In the genomic region with DNA sequence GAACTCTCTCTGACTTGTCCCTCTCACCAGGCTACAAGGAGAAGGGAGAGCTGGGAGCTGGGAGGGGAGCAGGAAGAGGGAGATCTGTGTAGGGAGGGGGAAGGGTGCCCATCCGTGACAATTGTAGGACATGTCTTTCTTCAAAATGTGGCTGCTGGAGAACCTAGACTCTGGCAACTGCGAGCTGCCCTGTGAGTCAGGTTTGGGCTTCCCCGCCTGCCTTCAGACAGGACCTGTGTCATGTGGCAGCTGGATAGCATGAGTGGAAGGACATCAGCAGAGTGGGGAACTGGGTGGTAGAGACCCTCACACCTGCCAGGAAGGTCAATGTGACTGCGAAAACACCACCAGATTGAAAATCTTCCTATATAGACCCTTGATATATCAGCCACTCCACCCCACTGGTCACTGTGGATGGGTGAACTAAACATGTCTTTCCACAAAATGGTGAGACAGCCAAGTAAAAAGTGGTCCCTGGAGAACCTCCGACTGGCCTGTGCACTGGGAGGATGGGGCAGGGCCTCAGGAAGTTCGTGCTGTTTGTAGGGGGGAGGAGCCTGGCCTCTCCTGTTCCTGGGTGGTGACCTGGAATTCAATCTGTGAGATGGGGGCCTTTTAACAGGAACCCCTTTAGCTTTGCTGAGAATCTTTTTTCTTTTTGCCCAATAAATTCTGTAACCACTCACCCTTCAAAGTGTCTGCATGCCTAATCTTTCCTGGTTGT, we compare ENCODE assay signal across 26 cellular contexts.
"Had no signal": no experiment of that assay in that cellular context is flagged by ENCODE, and none has a peak within 500 bp of the region (broad histone marks: within the 10 kb centered on the region; RNA-seq: fewer than 3 reads in every experiment).

No MANE protein-coding gene starts in this region.

- H3K4me3 ChIP-seq: body of pancreas, cardiac muscle cell, esophagus squamous epithelium, heart right ventricle, right lobe of liver, testis, transverse colon had no signal

- H3K36me3 Mint-ChIP-seq: activated naive CD4-positive, alpha-beta T cell treated with anti-CD3 and anti-CD28 coated beads, Interleukin-2, amount 50 U/mL, for 24 hours; naive B cell had no signal

- H3K36me3 ChIP-seq: cardiac muscle cell, esophagus squamous epithelium, heart right ventricle, right lobe of liver, transverse colon had no signal

- H3K27me3 ChIP-seq: body of pancreas, cardiac muscle cell, right lobe of liver, testis had no signal

- ATAC-seq: activated CD8-positive, alpha-beta T cell treated with anti-CD3 and anti-CD28 coated beads for 36 hours; activated T-cell treated with anti-CD3 and anti-CD28 coated beads, Interleukin-2, amount 50 U/mL, for 4 hours; activated T-helper 17 cell treated with anti-CD3 and anti-CD28 coated beads, Interleukin-2, amount 50 U/mL, for 72 hours; body of pancreas; heart right ventricle; left ventricle myocardium superior; right lobe of liver; SK-N-SH treated with all-trans-retinoic acid at 6 μM for 48 hours; stimulated activated naive CD8-positive, alpha-beta T cell treated with anti-CD3 and anti-CD28 coated beads, Interleukin-15, Interleukin-2, amounts not matched to agents 100 U/mL and 50 U/mL, for 24 hours had no signal

- H3K4me3 Mint-ChIP-seq: activated CD8-positive, alpha-beta T cell treated with anti-CD3 and anti-CD28 coated beads for 36 hours; activated naive CD4-positive, alpha-beta T cell treated with anti-CD3 and anti-CD28 coated beads, Interleukin-2, amount 50 U/mL, for 24 hours; activated T-cell treated with anti-CD3 and anti-CD28 coated beads, Interleukin-2, amount 50 U/mL, for 4 hours; activated T-helper 17 cell treated with anti-CD3 and anti-CD28 coated beads, Interleukin-2, amount 50 U/mL, for 72 hours; mesothelial cell of epicardium; naive B cell had no signal

- H3K27ac Mint-ChIP-seq: activated CD8-positive, alpha-beta T cell treated with anti-CD3 and anti-CD28 coated beads for 36 hours; activated naive CD4-positive, alpha-beta T cell treated with anti-CD3 and anti-CD28 coated beads, Interleukin-2, amount 50 U/mL, for 24 hours; activated T-helper 17 cell treated with anti-CD3 and anti-CD28 coated beads, Interleukin-2, amount 50 U/mL, for 72 hours; mesothelial cell of epicardium; naive B cell had no signal

- H3K9me3 ChIP-seq: body of pancreas, esophagus squamous epithelium, heart right ventricle, right lobe of liver, testis, transverse colon had no signal

- DNase-seq: activated CD4-positive, alpha-beta T cell treated with anti-CD3 and anti-CD28 coated beads, Interleukin-2, amount 50 U/mL, for 1 hour; activated CD8-positive, alpha-beta T cell treated with anti-CD3 and anti-CD28 coated beads for 36 hours; activated gamma-delta T cell treated with Interleukin-2 at 50 U/mL for 16 hours; activated T-cell treated with anti-CD3 and anti-CD28 coated beads, Interleukin-2, amount 50 U/mL, for 4 hours; anterior cingulate cortex; body of pancreas; cortex of kidney; esophagus squamous epithelium; foreskin melanocyte; heart right ventricle; kidney glomerular epithelial cell; left ventricle myocardium superior; mammary epithelial cell; naive B cell; right lobe of liver; stimulated activated CD4-positive, alpha-beta T cell treated with anti-CD3 and anti-CD28 coated beads, Interleukin-2, amount 100 ng/mL, for 48 hours; stimulated activated naive CD8-positive, alpha-beta T cell treated with anti-CD3 and anti-CD28 coated beads, Interleukin-15, Interleukin-2, amounts not matched to agents 100 U/mL and 50 U/mL, for 24 hours; T-helper 2 cell; testis; transverse colon had no signal

- H3K4me1 ChIP-seq: right lobe of liver, testis had no signal

- H3K4me1 Mint-ChIP-seq: activated naive CD4-positive, alpha-beta T cell treated with anti-CD3 and anti-CD28 coated beads, Interleukin-2, amount 50 U/mL, for 24 hours; activated T-helper 17 cell treated with anti-CD3 and anti-CD28 coated beads, Interleukin-2, amount 50 U/mL, for 72 hours had no signal

- H3K27ac ChIP-seq: body of pancreas, cardiac muscle cell, epithelial cell of prostate, esophagus squamous epithelium, heart right ventricle, right lobe of liver, testis, transverse colon had no signal
